29 cellular contexts compared by ENCODE assay signal in the genomic region with DNA sequence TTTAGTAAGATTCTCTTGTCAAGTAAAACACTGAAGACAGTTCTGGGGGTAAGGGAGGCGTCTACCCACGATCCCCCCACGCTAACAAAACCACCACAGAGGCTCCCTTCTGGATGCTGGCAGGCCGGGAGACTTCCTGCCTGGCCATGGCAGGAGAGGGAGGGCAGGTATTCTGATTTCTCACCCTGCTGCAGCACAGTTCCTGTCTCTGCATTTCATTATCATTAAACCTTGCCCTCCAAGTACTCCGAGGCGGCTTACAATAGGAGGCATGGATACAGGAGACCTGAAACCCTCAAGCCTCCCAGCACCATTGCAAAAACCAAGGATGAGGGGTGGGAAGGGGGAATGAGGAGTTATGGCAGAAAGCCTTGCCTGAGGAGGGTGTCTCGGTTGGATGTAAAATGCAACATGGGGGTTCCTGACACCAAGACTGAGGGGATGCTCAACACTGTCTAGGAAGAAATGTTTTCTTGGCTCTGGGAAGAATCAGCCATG. TPM values are rescaled to one million over a fixed set of nuclear protein-coding genes. Genes with fewer than 3 reads are reported as not detected.
DNase-seq lines count a peak whose midpoint lies in the region; ATAC-seq and TF ChIP-seq lines count a peak whose summit lies in the region.
"Had no signal": no experiment of that assay in that cellular context is flagged by ENCODE, and none has a peak within 500 bp of the region (broad histone marks: within the 10 kb centered on the region; RNA-seq: fewer than 3 reads in every experiment).

No MANE protein-coding gene starts in this region.

- no peak overlapping the region for H2BK120ac ChIP-seq in mesenchymal stem cell (ENCODE audit: low read depth, low read length)

- H3K27ac ChIP-seq in HEK293 (ENCODE audit: extremely low read depth, low read depth, low read length) (no peak overlapping the region), mesenchymal stem cell (ENCODE audit: low read length, poor library complexity, severe bottlenecking) (no peak overlapping the region)
- H3K27ac ChIP-seq: parathyroid adenoma, SJSA1, skin epidermis had no signal

- peak overlapping the region; percentile 19 for H4K8ac ChIP-seq in mesenchymal stem cell (ENCODE audit: low read length)

- no peak overlapping the region for H3K4me3 Mint-ChIP-seq in brain
- no peak overlapping the region for H3K4me3 Mint-ChIP-seq in stimulated activated naive B cell treated with anti-CD40 and anti-IgM and Interleukin-4, amounts not matched to agents 10 μg/mL and 1 μg/mL and 100 μg/mL, for 72 hours
- H3K4me3 Mint-ChIP-seq: activated naive CD4-positive, alpha-beta T cell treated with anti-CD3 and anti-CD28 coated beads for 36 hours; CD4-positive, CD25-positive, alpha-beta regulatory T cell; natural killer cell treated with Interleukin-12 subunit alpha and Interleukin-12 subunit beta and Interleukin-15 and Interleukin-18, amount 100 ng/mL, for 72 hours had no signal

- H3K79me1 ChIP-seq in mesenchymal stem cell (replicated peaks; ENCODE audit: low read length, poor library complexity, severe bottlenecking), result peaks cover 15% of the 10 kb centered on the region

- H3K4me1 ChIP-seq in HEK293 (ENCODE audit: control insufficient read depth, insufficient read depth, low read length) (no peaks in the 10 kb centered on the region), mesenchymal stem cell (ENCODE audit: control insufficient read depth, insufficient read depth, low read depth, low read length) (peaks cover 4% of the 10 kb centered on the region)
- H3K4me1 ChIP-seq: HAP-1, parathyroid adenoma had no signal

- CTCF ChIA-PET in HEK293 (lab: Yijun Ruan, JAX), result no interaction called here

- no peaks in the 10 kb centered on the region for H3K27me3 ChIP-seq in mesenchymal stem cell (ENCODE audit: control insufficient read depth in 1 of 2, insufficient read depth in 1 of 2, low read length in 2 of 2)
- H3K27me3 ChIP-seq: SJSA1 had no signal

- peaks cover 8 to 50% of the 10 kb centered on the region in 2 experiments for H3K36me3 ChIP-seq in HEK293 (ENCODE audit: control insufficient read depth in 2 of 2, insufficient read depth in 1 of 2, low read length in 2 of 2)
- H3K36me3 ChIP-seq in mesenchymal stem cell (ENCODE audit: control insufficient read depth in 1 of 2, insufficient read depth in 2 of 2, low read depth in 1 of 2, low read length in 2 of 2), result peaks cover 44 to 45% of the 10 kb centered on the region in 2 experiments

- H3K4me3 ChIP-seq in HEK293 (ENCODE audit: low read depth, low read length), result no peak overlapping the region
- no peak overlapping the region for H3K4me3 ChIP-seq in mesenchymal stem cell (ENCODE audit: insufficient read depth in 1 of 2, low read depth in 1 of 2, low read length in 2 of 2)
- H3K4me3 ChIP-seq: HAP-1, lung, SJSA1, skin epidermis had no signal

- H2BK12ac ChIP-seq in mesenchymal stem cell (ENCODE audit: low read length in 2 of 2), result no peak overlapping the region

- WGBS in mesenchymal stem cell, result 92% methylated on average over 7 of the region's 7 CpGs

- H3K27me3 Mint-ChIP-seq in brain, result no peaks in the 10 kb centered on the region
- H3K27me3 Mint-ChIP-seq in stimulated activated naive B cell treated with anti-CD40 and anti-IgM and Interleukin-4, amounts not matched to agents 10 μg/mL and 1 μg/mL and 100 μg/mL, for 72 hours, result no peaks in the 10 kb centered on the region
- H3K27me3 Mint-ChIP-seq: CD4-positive, CD25-positive, alpha-beta regulatory T cell; natural killer cell treated with Interleukin-12 subunit alpha and Interleukin-12 subunit beta and Interleukin-15 and Interleukin-18, amount 100 ng/mL, for 72 hours had no signal

- H3K9me3 Mint-ChIP-seq in brain, result no peaks in the 10 kb centered on the region
- no peaks in the 10 kb centered on the region for H3K9me3 Mint-ChIP-seq in stimulated activated naive B cell treated with anti-CD40 and anti-IgM and Interleukin-4, amounts not matched to agents 10 μg/mL and 1 μg/mL and 100 μg/mL, for 72 hours
- H3K9me3 Mint-ChIP-seq: activated naive CD4-positive, alpha-beta T cell treated with anti-CD3 and anti-CD28 coated beads for 36 hours; CD4-positive, CD25-positive, alpha-beta regulatory T cell; natural killer cell treated with Interleukin-12 subunit alpha and Interleukin-12 subunit beta and Interleukin-15 and Interleukin-18, amount 100 ng/mL, for 72 hours had no signal

- no peak overlapping the region for H2AFZ ChIP-seq in mesenchymal stem cell (ENCODE audit: low read depth, low read length)
- H2AFZ ChIP-seq: parathyroid adenoma had no signal

- TF ChIP-seq CTCF in HEK293 (tag by site-specific recombination; IDR thresholded peaks at IDR 0.05) (no peak), brain (conservative IDR thresholded peaks at IDR 0.05) (no peak)

- peaks cover 18% of the 10 kb centered on the region for H3K36me3 Mint-ChIP-seq in brain
- H3K36me3 Mint-ChIP-seq in stimulated activated naive B cell treated with anti-CD40 and anti-IgM and Interleukin-4, amounts not matched to agents 10 μg/mL and 1 μg/mL and 100 μg/mL, for 72 hours, result peaks cover 51 to 77% of the 10 kb centered on the region in 2 donors

- POLR2A ChIA-PET in HEK293 (lab: Yijun Ruan, JAX), result no interaction called here

- DNase-seq in mesenchymal stem cell, result no peak
- DNase-seq in stimulated activated naive B cell treated with anti-CD40 and anti-IgM and Interleukin-4, amounts not matched to agents 10 μg/mL and 1 μg/mL and 100 μg/mL, for 72 hours, result no peak
- DNase-seq in activated CD4-positive, alpha-beta T cell treated with anti-CD3 and anti-CD28 coated beads for 48 hours, result no peak
- DNase-seq in NCI-H1930 (lab: John Stamatoyannopoulos, UW), result no peak
- DNase-seq: activated CD4-positive, alpha-beta T cell treated with anti-CD3 and anti-CD28 coated beads, Interleukin-2, amount 50 U/mL, for 1 hour; activated naive CD4-positive, alpha-beta T cell treated with anti-CD3 and anti-CD28 coated beads for 36 hours; AML-193; CD4-positive, CD25-positive, alpha-beta regulatory T cell; dermis blood vessel endothelial cell; foreskin fibroblast; head of caudate nucleus; kidney glomerular epithelial cell; NCI-H1048; NCI-H187; NCI-H2171; retina; RPMI8226; stimulated activated naive CD4-positive, alpha-beta T cell had no signal

- H3K9ac ChIP-seq in mesenchymal stem cell (ENCODE audit: low read length), result no peak overlapping the region
- H3K9ac ChIP-seq: parathyroid adenoma had no signal

- H3K18ac ChIP-seq in mesenchymal stem cell (ENCODE audit: low read depth in 1 of 2, low read length in 2 of 2), result no peak overlapping the region

- H2AK5ac ChIP-seq in mesenchymal stem cell (ENCODE audit: low read length, severe bottlenecking), result no peak overlapping the region

- H2BK15ac ChIP-seq in mesenchymal stem cell (ENCODE audit: low read depth, poor library complexity, severe bottlenecking), result no peak overlapping the region

- no peak overlapping the region for H3K23ac ChIP-seq in mesenchymal stem cell (ENCODE audit: low read length in 2 of 2)

- no peak for ATAC-seq in stimulated activated naive B cell treated with anti-CD40 and anti-IgM and Interleukin-4, amounts not matched to agents 10 μg/mL and 1 μg/mL and 100 μg/mL, for 72 hours (replicated peaks)
- ATAC-seq in GM21528 (IDR thresholded peaks at IDR 0.05; ENCODE audit: low FRiP score, unreplicated experiment) (no peak), GM21737 (IDR thresholded peaks at IDR 0.05; ENCODE audit: unreplicated experiment) (no peak)
- ATAC-seq: esophagus mucosa; natural killer cell treated with Interleukin-12 subunit alpha and Interleukin-12 subunit beta and Interleukin-15 and Interleukin-18, amount 100 ng/mL, for 72 hours had no signal

- H3K9me3 ChIP-seq in HEK293 (ENCODE audit: control insufficient read depth, insufficient read depth, low read depth, low read length) (no peaks in the 10 kb centered on the region), mesenchymal stem cell (ENCODE audit: control insufficient read depth, low read length) (no peaks in the 10 kb centered on the region)
- H3K9me3 ChIP-seq: HAP-1, SJSA1 had no signal

- no peak overlapping the region for H3K14ac ChIP-seq in mesenchymal stem cell (ENCODE audit: low read length in 2 of 2)

- peaks cover 77% of the 10 kb centered on the region for H3K4me1 Mint-ChIP-seq in brain
- peaks cover 4 to 5% of the 10 kb centered on the region in 2 donors for H3K4me1 Mint-ChIP-seq in stimulated activated naive B cell treated with anti-CD40 and anti-IgM and Interleukin-4, amounts not matched to agents 10 μg/mL and 1 μg/mL and 100 μg/mL, for 72 hours

- no peak overlapping the region for H3K4me2 ChIP-seq in mesenchymal stem cell (ENCODE audit: low read length, poor library complexity, severe bottlenecking)

- no peak overlapping the region for H2BK5ac ChIP-seq in mesenchymal stem cell (ENCODE audit: low read depth, low read length, poor library complexity, severe bottlenecking)

- no peak overlapping the region for H4K91ac ChIP-seq in mesenchymal stem cell (ENCODE audit: low read length)

- peak overlapping the region; percentile 27 to 59 (median 46) for H3K27ac Mint-ChIP-seq in brain
- peak overlapping the region; percentile 37 for H3K27ac Mint-ChIP-seq in stimulated activated naive B cell treated with anti-CD40 and anti-IgM and Interleukin-4, amounts not matched to agents 10 μg/mL and 1 μg/mL and 100 μg/mL, for 72 hours
- H3K27ac Mint-ChIP-seq: activated naive CD4-positive, alpha-beta T cell treated with anti-CD3 and anti-CD28 coated beads for 36 hours; natural killer cell treated with Interleukin-12 subunit alpha and Interleukin-12 subunit beta and Interleukin-15 and Interleukin-18, amount 100 ng/mL, for 72 hours had no signal

- H3K4ac ChIP-seq in mesenchymal stem cell (ENCODE audit: low read depth in 1 of 2, low read length in 2 of 2), result no peak overlapping the region

TF ChIP-seq in HEK293, 187 proteins besides CTCF, POLR2A, EP300 and RAD21 (continues in another document):
- TF ChIP-seq ZNF571 (tag by site-specific recombination; IDR thresholded peaks at IDR 0.05) (no peak), RBAK (tag by site-specific recombination; IDR thresholded peaks at IDR 0.05) (no peak), EGR2 (tag by site-specific recombination; IDR thresholded peaks at IDR 0.05; ENCODE audit: low read depth) (0 out of 2 replicates have a peak, but pooled peaks have one; percentile 2)

RNA-seq across cellular contexts. Expression of a gene that starts 44.1 kb away (rescaled TPM):
- 1.7 TPM for polyA plus RNA-seq in brain (ENCODE audit: insufficient read depth, low read depth, low replicate concordance)
- 8.0 TPM for polyA plus RNA-seq in mesenchymal stem cell (2013, experiment 1 of 2)
- 6.6 TPM for polyA plus RNA-seq in mesenchymal stem cell (2013, experiment 2 of 2)
